In genomic region chr2:61288070-61288841, GRCh38 we compare ENCODE assay signal across 1 cellular context.
TF ChIP-seq lines count a peak whose summit lies in the region.

No MANE protein-coding gene starts in this region.

TF ChIP-seq in K562, 482 proteins besides CTCF, POLR2A, EP300 and RAD21 (continued from another document and continues in another):
- TF ChIP-seq CREB5 (CRISPR knock-in tag; IDR thresholded peaks at IDR 0.05) (no peak), MED1 (CRISPR knock-in tag; IDR thresholded peaks at IDR 0.05; ENCODE audit: borderline replicate concordance) (no peak), CTBP1 (IDR thresholded peaks at IDR 0.05; ENCODE audit: borderline replicate concordance) (peak; percentile 96), ZFP91 (CRISPR knock-in tag; IDR thresholded peaks at IDR 0.05) (no peak), ARID1B (IDR thresholded peaks at IDR 0.05) (peak; percentile 98), HEY1 (CRISPR knock-in tag; IDR thresholded peaks at IDR 0.05; ENCODE audit: borderline replicate concordance) (0 out of 2 replicates have a peak, but pooled peaks have one; percentile 78), ZNF184 (CRISPR knock-in tag; IDR thresholded peaks at IDR 0.05) (no peak), IRF9 (tag; IDR thresholded peaks at IDR 0.05) (peak; percentile 90), ELF4 (CRISPR knock-in tag; IDR thresholded peaks at IDR 0.05) (peak; percentile 89), MEIS2 (IDR thresholded peaks at IDR 0.05; ENCODE audit: partially characterized antibody) (peak; percentile 67), NFE2 (IDR thresholded peaks at IDR 0.05; ENCODE audit: low read depth) (peak; percentile 42), MECOM (CRISPR knock-in tag; IDR thresholded peaks at IDR 0.05) (peak; percentile 67; the same call in 1 of the 2 replicates), ZNF23 (CRISPR knock-in tag; IDR thresholded peaks at IDR 0.05) (peak; percentile 63; the same call in 1 of the 2 replicates), HMGN3 (IDR thresholded peaks at IDR 0.05; ENCODE audit: borderline replicate concordance, extremely low read depth, insufficient read length, low read depth, low read length) (peak; percentile 50), NCOR1 (IDR thresholded peaks at IDR 0.05) (peak; percentile 69), ZC3H4 (CRISPR knock-in tag; IDR thresholded peaks at IDR 0.05; ENCODE audit: borderline replicate concordance) (no peak), THRB (CRISPR knock-in tag; conservative IDR thresholded peaks at IDR 0.05) (peak; percentile 32; the same call in 1 of the 2 replicates), THAP7 (CRISPR knock-in tag; IDR thresholded peaks at IDR 0.05) (no peak), NFRKB (IDR thresholded peaks at IDR 0.05; ENCODE audit: low read depth) (peak; percentile 59; the same call in 1 of the 2 replicates), NR2C1 (IDR thresholded peaks at IDR 0.05) (no peak), NR2C1 (tag; IDR thresholded peaks at IDR 0.05) (peak; percentile 20; the same call in 1 of the 2 replicates), ZNF395 (CRISPR knock-in tag; IDR thresholded peaks at IDR 0.05) (peak; percentile 66), ZSCAN32 (CRISPR knock-in tag; IDR thresholded peaks at IDR 0.05) (peak; percentile 91), SAFB (IDR thresholded peaks at IDR 0.05; ENCODE audit: borderline replicate concordance, low read depth, low read length) (no peak), DPF2 (IDR thresholded peaks at IDR 0.05) (peak; percentile 99), MAX (CRISPR knock-in tag; IDR thresholded peaks at IDR 0.05) (no peak), RCOR1 (IDR thresholded peaks at IDR 0.05; ENCODE audit: borderline replicate concordance in 1 of 2, low read depth in 2 of 2, low read length in 2 of 2) (peak; percentile 53 to 96; a peak in 2 of 4 replicates), PATZ1 (CRISPR knock-in tag; IDR thresholded peaks at IDR 0.05; ENCODE audit: borderline replicate concordance) (0 out of 2 replicates have a peak, but pooled peaks have one; percentile 14), ZBTB26 (CRISPR knock-in tag; IDR thresholded peaks at IDR 0.05) (0 out of 2 replicates have a peak, but pooled peaks have one; percentile 53), SMAD4 (CRISPR knock-in tag; conservative IDR thresholded peaks at IDR 0.05) (peak; percentile 77), CBFB (CRISPR knock-in tag; IDR thresholded peaks at IDR 0.05) (no peak), ZBTB11 (CRISPR knock-in tag; IDR thresholded peaks at IDR 0.05) (peak in 1 of 3 experiments; percentile 24; a peak in 1 of 6 replicates), PHB (CRISPR knock-in tag; IDR thresholded peaks at IDR 0.05) (no peak), ZNF592 (IDR thresholded peaks at IDR 0.05) (peak; percentile 71), FOXO4 (CRISPR knock-in tag; IDR thresholded peaks at IDR 0.05) (0 out of 2 replicates have a peak, but pooled peaks have one; percentile 10), CEBPG (CRISPR knock-in tag; IDR thresholded peaks at IDR 0.05) (peak; percentile 96), CEBPG (tag; conservative IDR thresholded peaks at IDR 0.05 in 1 of 2, IDR thresholded peaks at IDR 0.05 in 1 of 2) (peak; percentile 96 to 99), GABPB2 (CRISPR knock-in tag; conservative IDR thresholded peaks at IDR 0.05) (no peak), MYNN (IDR thresholded peaks at IDR 0.05) (no peak), MYNN (CRISPR knock-in tag; IDR thresholded peaks at IDR 0.05) (no peak)
